1 cellular context compared by ENCODE assay signal in the genomic region with DNA sequence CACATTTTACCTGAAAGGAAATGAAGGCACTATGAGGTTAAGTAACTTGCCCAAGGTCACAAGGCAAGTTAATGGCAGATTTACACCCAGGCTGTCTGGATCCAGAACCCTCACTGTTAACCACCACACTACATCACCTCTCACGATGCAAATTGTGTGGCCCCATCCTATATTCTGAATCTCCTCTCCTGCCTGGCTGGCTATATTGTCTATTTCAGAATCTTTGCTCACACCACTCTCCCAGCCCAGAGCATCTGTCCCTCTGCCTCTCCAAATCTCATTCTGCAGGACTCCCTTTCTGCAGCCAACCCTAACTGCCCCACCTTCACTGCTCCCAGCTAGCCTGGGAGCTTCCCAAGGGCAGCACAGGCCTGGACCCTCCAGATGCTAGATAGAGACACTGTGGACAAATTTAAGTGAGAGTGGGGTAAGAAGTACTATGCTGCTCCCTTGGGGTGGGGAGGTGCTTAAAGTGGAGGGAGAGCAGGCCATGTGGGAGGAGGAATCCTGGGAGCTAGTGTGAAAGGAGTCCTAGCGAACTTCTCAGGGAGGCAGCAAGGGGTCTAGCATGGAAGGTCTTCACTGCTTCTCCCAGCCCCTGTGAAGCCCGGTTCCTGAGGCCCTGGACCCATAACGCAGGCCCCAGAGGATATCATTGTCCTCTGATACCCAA.
TF ChIP-seq lines count a peak whose summit lies in the region.

No MANE protein-coding gene starts in this region.

TF ChIP-seq in endothelial cell of umbilical vein, 7 proteins besides CTCF, POLR2A, EP300 and RAD21:
- no peak for TF ChIP-seq MAX (IDR thresholded peaks at IDR 0.05; ENCODE audit: insufficient read depth, insufficient read length)
- TF ChIP-seq GATA2 (IDR thresholded peaks at IDR 0.05; ENCODE audit: insufficient read depth, insufficient read length, low read depth, low read length): no peak
- no peak for TF ChIP-seq FOS (IDR thresholded peaks at IDR 0.05; ENCODE audit: borderline replicate concordance, insufficient read depth, low read length)
- TF ChIP-seq JUN (IDR thresholded peaks at IDR 0.05; ENCODE audit: borderline replicate concordance, insufficient read depth, insufficient read length, low read depth): no peak
- TF ChIP-seq POLR2AphosphoS5 (IDR thresholded peaks at IDR 0.05; ENCODE audit: insufficient read depth, low read depth, low read length): no peak
